Comparison of ENCODE assay signal across 23 cellular contexts in the genomic region with DNA sequence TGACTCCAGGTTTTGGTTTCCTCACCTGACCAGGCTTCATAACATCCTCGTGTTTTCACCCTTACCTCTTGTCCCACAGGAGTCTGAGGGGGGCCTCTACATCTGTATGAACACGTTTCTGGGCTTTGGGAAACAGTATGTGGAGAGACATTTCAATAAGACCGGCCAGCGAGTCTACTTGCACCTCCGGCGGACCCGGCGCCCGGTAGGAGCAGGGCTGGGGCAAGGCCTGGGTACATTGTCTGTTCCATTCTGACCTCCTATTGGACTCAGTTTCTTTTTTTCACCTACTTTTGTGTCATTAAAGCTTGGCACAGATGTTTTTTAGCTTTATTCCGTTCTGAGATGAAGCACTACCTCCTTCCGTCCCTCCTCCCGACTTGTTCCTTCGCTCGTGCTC.
"Had no signal": no experiment of that assay in that cellular context is flagged by ENCODE, and none has a peak within 500 bp of the region (broad histone marks: within the 10 kb centered on the region; RNA-seq: fewer than 3 reads in every experiment).

No MANE protein-coding gene starts in this region.

- H3K9me3 ChIP-seq: esophagus muscularis mucosa, left ventricle myocardium inferior, pancreas, prostate gland, tibial nerve had no signal

- H3K27me3 Mint-ChIP-seq: activated naive CD4-positive, alpha-beta T cell treated with anti-CD3 and anti-CD28 coated beads, Interleukin-2, amount 50 U/mL, for 24 hours; naive B cell; stimulated activated memory B cell treated with anti-CD40 and anti-IgM and Interleukin-4, amounts not matched to agents 10 μg/mL and 1 μg/mL and 100 μg/mL, for 72 hours had no signal

- DNase-seq: activated CD4-positive, alpha-beta T cell treated with anti-CD3 and anti-CD28 coated beads for 48 hours; activated CD4-positive, alpha-beta T cell treated with anti-CD3 and anti-CD28 coated beads, Interleukin-2, amount 50 U/mL, for 48 hours; activated CD8-positive, alpha-beta memory T cell treated with anti-CD3 and anti-CD28 coated beads for 24 hours; activated gamma-delta T cell; caudate nucleus; cortex of kidney; foreskin melanocyte; left ventricle myocardium inferior; naive B cell; nephron progenitor cell; pancreas; retina; stimulated activated CD4-positive, alpha-beta T cell treated with anti-CD3 and anti-CD28 coated beads, Interleukin-4, amount 100 ng/mL, for 24 hours; T-helper 9 cell had no signal

- H3K4me3 ChIP-seq: esophagus muscularis mucosa, left ventricle myocardium inferior, pancreas, prostate gland, SK-N-MC, skin epidermis, tibial nerve had no signal

- H3K27ac Mint-ChIP-seq: activated naive CD4-positive, alpha-beta T cell treated with anti-CD3 and anti-CD28 coated beads, Interleukin-2, amount 50 U/mL, for 24 hours; stimulated activated memory B cell treated with anti-CD40 and anti-IgM and Interleukin-4, amounts not matched to agents 10 μg/mL and 1 μg/mL and 100 μg/mL, for 72 hours had no signal

- ATAC-seq: pancreas; sciatic nerve; stimulated activated memory B cell treated with anti-CD40 and anti-IgM and Interleukin-4, amounts not matched to agents 10 μg/mL and 1 μg/mL and 100 μg/mL, for 72 hours had no signal

- H3K9me3 Mint-ChIP-seq: activated naive CD4-positive, alpha-beta T cell treated with anti-CD3 and anti-CD28 coated beads, Interleukin-2, amount 50 U/mL, for 24 hours; naive B cell; nephron progenitor cell; stimulated activated memory B cell treated with anti-CD40 and anti-IgM and Interleukin-4, amounts not matched to agents 10 μg/mL and 1 μg/mL and 100 μg/mL, for 72 hours had no signal

- H3K27me3 ChIP-seq: esophagus muscularis mucosa, pancreas, tibial nerve had no signal

- H3K27ac ChIP-seq: left ventricle myocardium inferior, pancreas, SK-N-MC, skin epidermis, VCaP had no signal

- H3K4me3 Mint-ChIP-seq: activated naive CD4-positive, alpha-beta T cell treated with anti-CD3 and anti-CD28 coated beads, Interleukin-2, amount 50 U/mL, for 24 hours; nephron progenitor cell; stimulated activated memory B cell treated with anti-CD40 and anti-IgM and Interleukin-4, amounts not matched to agents 10 μg/mL and 1 μg/mL and 100 μg/mL, for 72 hours had no signal
